In genomic region chr9:135340143-135340655, GRCh38 we compare ENCODE assay signal across 22 cellular contexts.
DNase-seq lines count a peak whose midpoint lies in the region; ATAC-seq and TF ChIP-seq lines count a peak whose summit lies in the region.
"Had no signal": no experiment of that assay in that cellular context is flagged by ENCODE, and none has a peak within 500 bp of the region (broad histone marks: within the 10 kb centered on the region; RNA-seq: fewer than 3 reads in every experiment).

No MANE protein-coding gene starts in this region.

- intact Hi-C loops in mucosa of descending colon (cut with DNase I, micrococcal nuclease) (loop anchor here (5.0 to 10.0 kb wide), 2 partner anchors 253 to 255 kb away; partner anchors contain the start of gene OLFM1 (in 2 of the 2)), testis (cut with DNase I; ENCODE audit: low total_unique reads) (loop anchor here (5.0 kb wide), 1 partner anchor 253 kb away; the partner anchor contains the start of gene OLFM1)

- H3K36me3 Mint-ChIP-seq in endodermal cell (ENCODE audit: low read depth), result no peaks in the 10 kb centered on the region
- H3K36me3 Mint-ChIP-seq in neural progenitor cell, result no peaks in the 10 kb centered on the region

- no peaks in the 10 kb centered on the region for H3K27me3 ChIP-seq in HUES64 (ENCODE audit: insufficient read depth, low read length)
- H3K27me3 ChIP-seq in endodermal cell (ENCODE audit: control insufficient read depth, insufficient read depth, low read length, poor library complexity, severe bottlenecking), result no peaks in the 10 kb centered on the region
- no peaks in the 10 kb centered on the region for H3K27me3 ChIP-seq in neural progenitor cell
- H3K27me3 ChIP-seq in testis, result no peaks in the 10 kb centered on the region
- H3K27me3 ChIP-seq: body of pancreas had no signal

- 9% methylated on average over 11 of the region's 12 CpGs for WGBS in HUES64
- WGBS in endodermal cell (ENCODE audit: insufficient coverage in 1 of 2, insufficient read length in 1 of 2), 2 experiments, result 34 to 44% methylated on average over 9 to 12 of the region's 12 CpGs
- WGBS in testis, 2 donors, result 30 to 46% methylated on average over 12 of the region's 12 CpGs

- H3K79me2 ChIP-seq in neural progenitor cell (ENCODE audit: low read depth), result no peaks in the 10 kb centered on the region

- TF ChIP-seq POLR2A in testis (IDR thresholded peaks at IDR 0.05), result no peak

- TF ChIP-seq CTCF in endodermal cell (conservative IDR thresholded peaks at IDR 0.05) (no peak), neural progenitor cell (IDR thresholded peaks at IDR 0.05) (no peak), mucosa of descending colon (IDR thresholded peaks at IDR 0.05) (no peak), testis (IDR thresholded peaks at IDR 0.05) (no peak)

- H3K9me3 Mint-ChIP-seq in endodermal cell, result no peaks in the 10 kb centered on the region
- H3K9me3 Mint-ChIP-seq in neural progenitor cell, result no peaks in the 10 kb centered on the region

- H3K4me3 ChIP-seq in HUES64 (ENCODE audit: low read length) (no peak overlapping the region), endodermal cell (ENCODE audit: low read length) (no peak overlapping the region), neural progenitor cell (no peak overlapping the region), mucosa of descending colon (no peak overlapping the region), testis (no peak overlapping the region)
- H3K4me3 ChIP-seq: body of pancreas, lung, prostate gland had no signal

- no peak overlapping the region for H3K4me3 Mint-ChIP-seq in endodermal cell
- no peak overlapping the region for H3K4me3 Mint-ChIP-seq in neural progenitor cell

- H3K4me2 ChIP-seq in neural progenitor cell, result peak overlapping the region; percentile 62

- H3K27ac Mint-ChIP-seq in endodermal cell, result peak overlapping the region; percentile 85
- H3K27ac Mint-ChIP-seq in neural progenitor cell, result no peak overlapping the region

- peaks cover 2% of the 10 kb centered on the region for H4K20me1 ChIP-seq in neural progenitor cell (ENCODE audit: low read depth)

- peaks cover 11% of the 10 kb centered on the region for H3F3A ChIP-seq in neural progenitor cell (ENCODE audit: low read depth)

- H3K27me3 Mint-ChIP-seq in endodermal cell (ENCODE audit: insufficient read depth) (no peaks in the 10 kb centered on the region), neural progenitor cell (ENCODE audit: insufficient read depth, low read depth) (peaks cover 17% of the 10 kb centered on the region)

- no peak overlapping the region for H2AFZ ChIP-seq in neural progenitor cell (replicated peaks)

- peak; percentile 22 for DNase-seq in activated effector memory CD4-positive, alpha-beta T cell treated with anti-CD3 and anti-CD28 coated beads, Interleukin-2, amount 50 U/mL, for 16 hours
- no peak for DNase-seq in activated effector memory CD4-positive, alpha-beta T cell treated with Interleukin-2 at 50 U/mL for 16 hours
- peak; percentile 61 for DNase-seq in endodermal cell
- no peak for DNase-seq in neural progenitor cell (ENCODE audit: low spot score)
- no peak for DNase-seq in mucosa of descending colon
- DNase-seq in testis, result no peak
- DNase-seq in NCI-H2171 treated with DMSO at 0.1 percent for 48 hours (lab: John Stamatoyannopoulos, UW), result no peak
- DNase-seq: activated CD4-positive, alpha-beta T cell treated with anti-CD3 and anti-CD28 coated beads, Interleukin-2, amount 50 U/mL, for 1 hour; AML-193; body of pancreas; DMS79 treated with DMSO at 0.1 percent for 48 hours; effector CD4-positive, alpha-beta T cell; NCI-H1105; NCI-H2081; OCI-M1; stimulated activated CD8-positive, alpha-beta memory T cell treated with anti-CD3 and anti-CD28 coated beads, Interleukin-4, amount 100 ng/mL, for 48 hours had no signal

- H3K36me3 ChIP-seq in HUES64 (ENCODE audit: insufficient read depth, low read length), result no peaks in the 10 kb centered on the region
- H3K36me3 ChIP-seq in endodermal cell (ENCODE audit: control insufficient read depth, insufficient read depth, low read length), result no peaks in the 10 kb centered on the region
- no peaks in the 10 kb centered on the region for H3K36me3 ChIP-seq in neural progenitor cell
- H3K36me3 ChIP-seq in mucosa of descending colon (ENCODE audit: low read depth), result no peaks in the 10 kb centered on the region
- H3K36me3 ChIP-seq in testis (ENCODE audit: low read depth, missing control alignments), result no peaks in the 10 kb centered on the region
- H3K36me3 ChIP-seq: prostate gland had no signal

- H3K27ac ChIP-seq in HUES64 (ENCODE audit: low read depth, low read length), result peak overlapping the region; percentile 99
- peak overlapping the region; percentile 16 for H3K27ac ChIP-seq in endodermal cell (ENCODE audit: low read depth, low read length)
- H3K27ac ChIP-seq in neural progenitor cell, result no peak overlapping the region
- no peak overlapping the region for H3K27ac ChIP-seq in testis
- H3K27ac ChIP-seq: 22Rv1, body of pancreas, prostate gland had no signal

- H3K9me3 ChIP-seq in HUES64 (ENCODE audit: insufficient read depth, low read depth, low read length) (no peaks in the 10 kb centered on the region), endodermal cell (ENCODE audit: control insufficient read depth, low read length) (no peaks in the 10 kb centered on the region), neural progenitor cell (ENCODE audit: low read depth) (no peaks in the 10 kb centered on the region), mucosa of descending colon (no peaks in the 10 kb centered on the region), testis (no peaks in the 10 kb centered on the region)
- H3K9me3 ChIP-seq: body of pancreas, prostate gland had no signal

- H3K4me1 Mint-ChIP-seq in endodermal cell (peaks cover 10% of the 10 kb centered on the region), neural progenitor cell (peaks cover 22% of the 10 kb centered on the region)

- H3K9ac ChIP-seq in HUES64 (ENCODE audit: low read depth, low read length) (peak overlapping the region; percentile 63), endodermal cell (ENCODE audit: extremely low read depth, low read length, poor library complexity, severe bottlenecking) (no peak overlapping the region), neural progenitor cell (no peak overlapping the region)

- peaks cover 23% of the 10 kb centered on the region for H3K4me1 ChIP-seq in HUES64 (ENCODE audit: insufficient read depth, low read length)
- H3K4me1 ChIP-seq in endodermal cell (ENCODE audit: control insufficient read depth, insufficient read depth, low read length), result no peaks in the 10 kb centered on the region
- peaks cover 16% of the 10 kb centered on the region for H3K4me1 ChIP-seq in neural progenitor cell
- H3K4me1 ChIP-seq in mucosa of descending colon (ENCODE audit: low read depth), result no peaks in the 10 kb centered on the region
- no peaks in the 10 kb centered on the region for H3K4me1 ChIP-seq in testis
- H3K4me1 ChIP-seq: prostate gland had no signal

- ATAC-seq in mucosa of descending colon, result no peak
- ATAC-seq: body of pancreas, HCT116, SK-N-SH treated with all-trans-retinoic acid at 6 μM for 48 hours had no signal

Comparison
In these comparisons a context has a peak if more than half of its experiments do, and no peak if none do; other contexts are left out.
1. DNase-seq: peak in activated effector memory CD4-positive, alpha-beta T cell treated with anti-CD3 and anti-CD28 coated beads, Interleukin-2, amount 50 U/mL, for 16 hours (single experiment) and endodermal cell (single experiment); none in activated effector memory CD4-positive, alpha-beta T cell treated with Interleukin-2 at 50 U/mL for 16 hours (single experiment), neural progenitor cell (single experiment), mucosa of descending colon (0 of 3), testis (single experiment) and NCI-H2171 treated with DMSO at 0.1 percent for 48 hours (single experiment).
2. H3K27ac ChIP-seq: peak in HUES64 (single experiment) and endodermal cell (single experiment); none in neural progenitor cell (single experiment) and testis (0 of 2).